In the genomic region with DNA sequence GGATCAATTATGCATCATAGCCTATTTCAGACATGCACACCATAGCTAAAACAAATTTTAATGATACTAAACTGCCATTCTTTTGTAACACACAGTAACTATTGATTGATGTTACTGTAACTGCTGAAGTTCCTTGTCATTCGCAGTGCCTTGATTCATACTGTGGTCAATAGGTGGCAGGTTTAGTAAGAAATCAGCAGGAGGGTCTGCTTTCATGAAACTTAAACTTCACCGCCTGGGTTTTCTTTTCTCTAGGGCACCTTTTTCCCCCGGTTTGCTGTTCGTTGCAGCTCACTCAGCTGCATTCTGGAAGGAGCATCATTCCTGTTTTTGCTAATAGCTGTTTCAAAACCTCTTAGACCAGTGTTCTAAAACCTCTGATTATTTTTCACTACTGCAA, we compare ENCODE assay signal across 23 cellular contexts.
"Had no signal": no experiment of that assay in that cellular context is flagged by ENCODE, and none has a peak within 500 bp of the region (broad histone marks: within the 10 kb centered on the region; RNA-seq: fewer than 3 reads in every experiment).

No MANE protein-coding gene starts in this region.

- H3K9me3 Mint-ChIP-seq: activated T-helper 1 cell treated with anti-CD3 and anti-CD28 coated beads, Interleukin-12 subunit alpha, Interleukin-12 subunit beta, Interleukin-2, Interleukin-4 antibody, amounts not matched to agents 30 ng/mL and 10 ng/mL and 1 ng/mL, durations not matched to agents 14 hours and 24 hours and 36 hours; memory B cell; stimulated activated naive CD8-positive, alpha-beta T cell treated with anti-CD3 and anti-CD28 coated beads, Interleukin-15, amount 100 ng/mL, for 72 hours had no signal

- H3K27ac ChIP-seq: colonic mucosa, neural progenitor cell, suprapubic skin, upper lobe of left lung, VCaP had no signal

- H3K9ac ChIP-seq: neural progenitor cell had no signal

- H3K4me1 ChIP-seq: colonic mucosa, neural progenitor cell, suprapubic skin, upper lobe of left lung had no signal

- H3K4me1 Mint-ChIP-seq: memory B cell; naive B cell; stimulated activated naive CD8-positive, alpha-beta T cell treated with anti-CD3 and anti-CD28 coated beads, Interleukin-15, amount 100 ng/mL, for 72 hours; T-helper 17 cell had no signal

- DNase-seq: activated CD4-positive, alpha-beta T cell treated with anti-CD3 and anti-CD28 coated beads, Interleukin-2, amount 50 U/mL, for 48 hours; activated T-cell treated with anti-CD3 and anti-CD28 coated beads for 4 hours; colonic mucosa; erythroblast; foreskin melanocyte; glutamatergic neuron; hypothalamus; kidney glomerular epithelial cell; left ventricle myocardium superior; mucosa of descending colon; naive B cell; stimulated activated CD4-positive, alpha-beta T cell treated with anti-CD3 and anti-CD28 coated beads, Interleukin-4, amount 100 ng/mL, for 1 hour; stimulated activated naive CD8-positive, alpha-beta T cell treated with anti-CD3 and anti-CD28 coated beads, Interleukin-15, amount 100 ng/mL, for 72 hours; T-helper 17 cell; upper lobe of left lung had no signal

- H3K27me3 ChIP-seq: colonic mucosa, neural progenitor cell, suprapubic skin, upper lobe of left lung had no signal

- H3K9me3 ChIP-seq: colonic mucosa, mucosa of descending colon, suprapubic skin had no signal

- H3K4me2 ChIP-seq: neural progenitor cell, smooth muscle cell had no signal

- H3K27me3 Mint-ChIP-seq: activated naive CD8-positive, alpha-beta T cell; memory B cell; naive B cell; stimulated activated naive CD8-positive, alpha-beta T cell treated with anti-CD3 and anti-CD28 coated beads, Interleukin-15, amount 100 ng/mL, for 72 hours; T-helper 17 cell had no signal

- H3K4me3 Mint-ChIP-seq: activated naive CD8-positive, alpha-beta T cell; activated T-helper 1 cell treated with anti-CD3 and anti-CD28 coated beads, Interleukin-12 subunit alpha, Interleukin-12 subunit beta, Interleukin-2, Interleukin-4 antibody, amounts not matched to agents 30 ng/mL and 10 ng/mL and 1 ng/mL, durations not matched to agents 14 hours and 24 hours and 36 hours; memory B cell; naive B cell; neural progenitor cell; stimulated activated naive CD8-positive, alpha-beta T cell treated with anti-CD3 and anti-CD28 coated beads, Interleukin-15, amount 100 ng/mL, for 72 hours; T-helper 17 cell had no signal

- H3K27ac Mint-ChIP-seq: activated naive CD8-positive, alpha-beta T cell; activated T-helper 1 cell treated with anti-CD3 and anti-CD28 coated beads, Interleukin-12 subunit alpha, Interleukin-12 subunit beta, Interleukin-2, Interleukin-4 antibody, amounts not matched to agents 30 ng/mL and 10 ng/mL and 1 ng/mL, durations not matched to agents 14 hours and 24 hours and 36 hours; memory B cell; naive B cell; neural progenitor cell; stimulated activated naive CD8-positive, alpha-beta T cell treated with anti-CD3 and anti-CD28 coated beads, Interleukin-15, amount 100 ng/mL, for 72 hours; T-helper 17 cell had no signal

- H3K36me3 ChIP-seq: colonic mucosa, neural progenitor cell, suprapubic skin, upper lobe of left lung had no signal

- H3K4me3 ChIP-seq: colonic mucosa, mucosa of descending colon, neural progenitor cell, smooth muscle cell, suprapubic skin, upper lobe of left lung had no signal

- FAIRE-seq: endometrium had no signal

- H2AFZ ChIP-seq: neural progenitor cell had no signal
